9 cellular contexts compared by ENCODE assay signal in the genomic region with DNA sequence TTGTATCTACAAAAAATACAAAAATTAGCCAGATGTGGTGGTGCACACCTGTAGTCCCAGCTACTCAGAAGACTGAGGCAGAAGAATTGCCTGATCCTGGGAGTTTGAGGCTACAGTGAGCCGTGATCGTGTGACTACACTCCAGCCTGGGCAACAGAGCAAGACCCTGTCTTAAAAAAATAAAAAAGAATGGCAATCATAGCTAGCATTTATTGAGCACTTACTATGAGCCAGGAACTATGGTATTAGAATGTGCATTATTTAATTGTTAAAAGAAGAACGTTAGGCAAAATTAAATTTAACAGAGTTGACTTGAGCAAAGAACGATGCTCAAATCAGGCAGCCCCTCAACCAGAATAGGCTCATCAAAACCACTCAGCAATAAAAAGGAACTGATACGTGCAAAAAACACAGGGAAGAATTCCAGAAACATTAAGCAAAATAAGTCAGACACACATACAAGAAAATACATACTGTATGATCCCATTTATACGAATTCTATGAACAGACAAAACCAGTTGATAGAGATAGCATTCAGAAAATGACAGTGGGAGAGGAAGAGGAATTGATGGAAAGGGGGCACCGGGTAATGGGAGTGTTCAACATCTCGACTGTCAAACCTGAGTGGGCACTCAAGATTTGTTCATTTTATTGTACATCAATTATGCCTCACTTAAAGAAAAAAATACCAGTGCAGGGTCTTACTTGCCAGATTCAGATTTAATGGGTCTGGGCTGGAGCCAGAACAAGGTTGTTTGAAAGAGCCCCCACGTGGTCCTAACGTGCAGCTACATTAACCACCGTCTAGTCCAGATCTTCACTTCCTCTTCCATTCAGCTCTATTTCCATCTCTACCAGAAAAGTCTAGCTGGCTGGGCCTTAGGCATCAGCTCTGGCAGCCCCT. TPM values are rescaled to one million over a fixed set of nuclear protein-coding genes. Genes with fewer than 3 reads are reported as not detected.
A peak's percentile ranks its signal among the peaks of the same experiment; 100 is the strongest.
DNase-seq lines count a peak whose midpoint lies in the region; ATAC-seq and TF ChIP-seq lines count a peak whose summit lies in the region.
"Had no signal": no experiment of that assay in that cellular context is flagged by ENCODE, and none has a peak within 500 bp of the region (broad histone marks: within the 10 kb centered on the region; RNA-seq: fewer than 3 reads in every experiment).

No MANE protein-coding gene starts in this region.

- intact Hi-C loops in activated T-helper 2 cell treated with anti-CD3 and anti-CD28 coated beads, Interferon-gamma antibody, Interleukin-2, Interleukin-4, amounts not matched to agents 10 μg/mL and 5 μg/mL and 100 μg/mL, durations not matched to agents 14 hours and 24 hours and 36 hours (cut with micrococcal nuclease) = no loop called here

- H3K27ac Mint-ChIP-seq in activated T-helper 2 cell treated with anti-CD3 and anti-CD28 coated beads, Interferon-gamma antibody, Interleukin-2, Interleukin-4, amounts not matched to agents 10 μg/mL and 5 μg/mL and 100 μg/mL, durations not matched to agents 14 hours and 24 hours and 36 hours = no peak overlapping the region

- TF ChIP-seq CTCF in epithelial cell of esophagus (IDR thresholded peaks at IDR 0.05; ENCODE audit: insufficient read depth, low read depth, low read length, missing control alignments) = peak; percentile 23

- ATAC-seq in HG03108 (IDR thresholded peaks at IDR 0.05; ENCODE audit: unreplicated experiment) (peak; percentile 65), GM21447 (IDR thresholded peaks at IDR 0.05; ENCODE audit: unreplicated experiment) (no peak)

- H3K9me3 Mint-ChIP-seq in activated T-helper 2 cell treated with anti-CD3 and anti-CD28 coated beads, Interferon-gamma antibody, Interleukin-2, Interleukin-4, amounts not matched to agents 10 μg/mL and 5 μg/mL and 100 μg/mL, durations not matched to agents 14 hours and 24 hours and 36 hours = no peaks in the 10 kb centered on the region

- no peak overlapping the region for H3K4me3 Mint-ChIP-seq in activated T-helper 2 cell treated with anti-CD3 and anti-CD28 coated beads, Interferon-gamma antibody, Interleukin-2, Interleukin-4, amounts not matched to agents 10 μg/mL and 5 μg/mL and 100 μg/mL, durations not matched to agents 14 hours and 24 hours and 36 hours (ENCODE audit: low read depth)

- no peaks in the 10 kb centered on the region for H3K27me3 Mint-ChIP-seq in activated T-helper 2 cell treated with anti-CD3 and anti-CD28 coated beads, Interferon-gamma antibody, Interleukin-2, Interleukin-4, amounts not matched to agents 10 μg/mL and 5 μg/mL and 100 μg/mL, durations not matched to agents 14 hours and 24 hours and 36 hours (ENCODE audit: low read depth)

- DNase-seq in activated gamma-delta T cell treated with Interleukin-2 at 50 U/mL for 16 hours (peak; percentile 48), activated gamma-delta T cell (lab: John Stamatoyannopoulos, UW) (no peak), SKM-1 (lab: John Stamatoyannopoulos, UW; ENCODE audit: unreplicated experiment) (peak; percentile 47), epithelial cell of esophagus (ENCODE audit: low read depth) (no peak)
- DNase-seq in stimulated activated CD8-positive, alpha-beta memory T cell treated with anti-CD3 and anti-CD28 coated beads, Interleukin-7, amount 100 ng/mL, for 4 hours (ENCODE audit: low read depth in 2 of 2) = peak; percentile 35 to 42
- DNase-seq in activated T-helper 2 cell treated with anti-CD3 and anti-CD28 coated beads, Interferon-gamma antibody, Interleukin-2, Interleukin-4, amounts not matched to agents 10 μg/mL and 5 μg/mL and 100 μg/mL, durations not matched to agents 14 hours and 24 hours and 36 hours (ENCODE audit: low spot score) = no peak

- H3K36me3 Mint-ChIP-seq in activated T-helper 2 cell treated with anti-CD3 and anti-CD28 coated beads, Interferon-gamma antibody, Interleukin-2, Interleukin-4, amounts not matched to agents 10 μg/mL and 5 μg/mL and 100 μg/mL, durations not matched to agents 14 hours and 24 hours and 36 hours (ENCODE audit: low read depth) = no peaks in the 10 kb centered on the region

- H3K4me1 Mint-ChIP-seq in activated T-helper 2 cell treated with anti-CD3 and anti-CD28 coated beads, Interferon-gamma antibody, Interleukin-2, Interleukin-4, amounts not matched to agents 10 μg/mL and 5 μg/mL and 100 μg/mL, durations not matched to agents 14 hours and 24 hours and 36 hours (ENCODE audit: low read depth) = peaks cover 24% of the 10 kb centered on the region

- H3K4me3 ChIP-seq in epithelial cell of esophagus (ENCODE audit: low read length) = no peak overlapping the region
- H3K4me3 ChIP-seq: adrenal gland had no signal

RNA-seq across cellular contexts. Expression of a gene that starts 8.0 kb away (rescaled TPM):
- total RNA-seq in activated T-helper 2 cell treated with anti-CD3 and anti-CD28 coated beads, Interferon-gamma antibody, Interleukin-2, Interleukin-4, amounts not matched to agents 10 μg/mL and 5 μg/mL and 100 μg/mL, durations not matched to agents 14 hours and 24 hours and 36 hours = not detected in 2 replicates

RNA-seq across cellular contexts. Expression of a gene that starts 16.6 kb away (rescaled TPM):
- total RNA-seq in activated T-helper 2 cell treated with anti-CD3 and anti-CD28 coated beads, Interferon-gamma antibody, Interleukin-2, Interleukin-4, amounts not matched to agents 10 μg/mL and 5 μg/mL and 100 μg/mL, durations not matched to agents 14 hours and 24 hours and 36 hours = 0.32 and 0.50 TPM in 2 replicates

RNA-seq across cellular contexts. Expression of a gene that starts 25.4 kb away (rescaled TPM):
- 37.6 TPM in 2 replicates for total RNA-seq in activated T-helper 2 cell treated with anti-CD3 and anti-CD28 coated beads, Interferon-gamma antibody, Interleukin-2, Interleukin-4, amounts not matched to agents 10 μg/mL and 5 μg/mL and 100 μg/mL, durations not matched to agents 14 hours and 24 hours and 36 hours

RNA-seq across cellular contexts. Expression of a gene that starts 56.8 kb away (rescaled TPM):
- not detected in 2 replicates for total RNA-seq in activated T-helper 2 cell treated with anti-CD3 and anti-CD28 coated beads, Interferon-gamma antibody, Interleukin-2, Interleukin-4, amounts not matched to agents 10 μg/mL and 5 μg/mL and 100 μg/mL, durations not matched to agents 14 hours and 24 hours and 36 hours

Comparison
In these comparisons a context has a peak if more than half of its experiments do, and no peak if none do; other contexts are left out.
1. DNase-seq: peak in activated gamma-delta T cell treated with Interleukin-2 at 50 U/mL for 16 hours (single experiment), SKM-1 (single experiment) and stimulated activated CD8-positive, alpha-beta memory T cell treated with anti-CD3 and anti-CD28 coated beads, Interleukin-7, amount 100 ng/mL, for 4 hours (2 of 2); none in activated gamma-delta T cell (single experiment), epithelial cell of esophagus (single experiment) and activated T-helper 2 cell treated with anti-CD3 and anti-CD28 coated beads, Interferon-gamma antibody, Interleukin-2, Interleukin-4, amounts not matched to agents 10 μg/mL and 5 μg/mL and 100 μg/mL, durations not matched to agents 14 hours and 24 hours and 36 hours (single experiment).